ENCODE assay signal across 17 cellular contexts in the genomic region with DNA sequence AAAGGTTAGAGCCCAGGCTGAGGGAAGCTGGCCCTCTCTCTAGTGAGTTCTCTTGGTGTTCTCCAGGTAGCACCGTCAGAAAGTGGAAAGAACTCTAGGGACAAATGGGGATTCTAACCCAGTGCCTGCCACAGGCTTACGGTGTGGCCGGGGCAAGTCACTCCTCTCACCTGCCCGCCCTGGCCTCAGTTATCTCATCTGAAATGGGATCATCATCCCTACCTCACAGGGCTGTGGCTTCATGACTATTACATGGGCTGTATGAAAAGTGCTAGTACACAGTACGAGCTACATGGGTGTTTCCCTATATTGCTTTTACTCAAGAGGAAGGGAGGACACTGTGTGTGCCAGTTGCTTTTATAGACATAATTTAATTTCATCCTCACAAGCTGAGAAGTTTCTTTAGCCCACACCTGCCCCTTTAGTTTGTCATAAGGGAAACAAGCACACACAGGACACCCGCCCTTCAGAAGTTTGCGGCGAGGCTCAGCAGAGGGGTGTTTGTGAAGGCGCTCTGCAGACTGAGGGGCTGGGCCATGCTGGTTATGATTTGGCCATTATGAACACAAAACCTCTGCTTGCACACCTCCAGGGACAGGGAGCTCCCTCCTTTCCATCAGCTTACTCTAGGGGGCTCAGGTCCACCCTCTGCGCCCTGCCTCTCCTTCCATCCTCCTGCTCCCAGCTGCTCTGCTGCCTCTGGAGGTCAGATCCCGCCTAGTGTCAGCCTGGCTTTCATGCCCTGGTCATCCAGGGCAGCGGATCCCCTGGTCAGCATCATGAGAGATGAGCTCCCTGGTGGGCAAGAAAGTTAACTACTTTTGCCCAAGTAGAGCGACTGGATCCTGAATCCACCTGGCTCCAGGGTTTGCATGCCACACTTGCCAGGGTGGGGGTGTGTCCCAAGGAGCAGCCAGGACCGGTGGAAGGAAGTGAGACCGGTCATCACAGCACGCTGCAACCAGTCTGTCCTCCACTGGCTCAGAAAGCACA. TPM values are rescaled to one million over a fixed set of nuclear protein-coding genes. Genes with fewer than 3 reads are reported as not detected.
DNase-seq lines count a peak whose midpoint lies in the region; ATAC-seq lines count a peak whose summit lies in the region.
"Had no signal": no experiment of that assay in that cellular context is flagged by ENCODE, and none has a peak within 500 bp of the region (broad histone marks: within the 10 kb centered on the region; RNA-seq: fewer than 3 reads in every experiment).

No MANE protein-coding gene starts in this region.

- no peak for ATAC-seq in GM18519 (IDR thresholded peaks at IDR 0.05; ENCODE audit: low FRiP score, unreplicated experiment)
- ATAC-seq: activated T-cell treated with anti-CD3 and anti-CD28 coated beads, Interleukin-2, amount 50 U/mL, for 72 hours; body of pancreas had no signal

- peak; percentile 11 for DNase-seq in EH (ENCODE audit: low read depth)
- peak; percentile 21 for DNase-seq in dermis blood vessel endothelial cell
- DNase-seq in middle frontal gyrus (ENCODE audit: extremely low spot score, low spot score) = no peak
- DNase-seq in HAP-1 (ENCODE audit: low spot score in 2 of 2) = no peak
- DNase-seq: activated CD4-positive, CD25-positive, alpha-beta regulatory T cell; activated T-cell treated with anti-CD3 and anti-CD28 coated beads, Interleukin-2, amount 50 U/mL, for 72 hours; erythroblast; hippocampal formation; midbrain; NCI-H1092 treated with DMSO at 0.1 percent for 48 hours; NCI-H526; sigmoid colon had no signal

- H3K27me3 Mint-ChIP-seq in IgD-negative memory B cell = peaks cover 28% of the 10 kb centered on the region

- in situ Hi-C loops in HAP-1 (cut with MboI; ENCODE audit: low sequenced_read_pairs) = no loop called here

- H3K27ac Mint-ChIP-seq in IgD-negative memory B cell = peak overlapping the region in 2 of 3 donors; percentile 14 to 61
- H3K27ac Mint-ChIP-seq: activated T-cell treated with anti-CD3 and anti-CD28 coated beads, Interleukin-2, amount 50 U/mL, for 72 hours had no signal

- peaks cover 6 to 19% (median 10%) of the 10 kb centered on the region in 3 donors for H3K4me1 Mint-ChIP-seq in IgD-negative memory B cell

- H3K4me3 ChIP-seq in neuron (ENCODE audit: low read length) = peak overlapping the region; percentile 44
- no peak overlapping the region for H3K4me3 ChIP-seq in HAP-1
- H3K4me3 ChIP-seq: body of pancreas, sigmoid colon had no signal

- H3K27me3 ChIP-seq in neuron (ENCODE audit: insufficient read depth, low read length) = peaks cover 33% of the 10 kb centered on the region
- peaks cover 30% of the 10 kb centered on the region for H3K27me3 ChIP-seq in HAP-1 (ENCODE audit: low read depth)
- H3K27me3 ChIP-seq: body of pancreas had no signal

- H3K4me1 ChIP-seq in neuron (ENCODE audit: insufficient read depth, low read length) (peaks cover 20% of the 10 kb centered on the region), HAP-1 (no peaks in the 10 kb centered on the region)

- H3K36me3 ChIP-seq in neuron (ENCODE audit: insufficient read depth, low read length) (no peaks in the 10 kb centered on the region), HAP-1 (replicated peaks) (no peaks in the 10 kb centered on the region)
- H3K36me3 ChIP-seq: sigmoid colon, suprapubic skin had no signal

- H3K9me3 ChIP-seq in neuron (ENCODE audit: low read length) = no peaks in the 10 kb centered on the region
- H3K9me3 ChIP-seq in HAP-1 = no peaks in the 10 kb centered on the region
- H3K9me3 ChIP-seq: suprapubic skin had no signal

- peak overlapping the region in 2 of 4 donors; percentile 82 to 94 for H3K4me3 Mint-ChIP-seq in IgD-negative memory B cell

- H3K9me3 Mint-ChIP-seq in IgD-negative memory B cell = peaks cover 0 to 2% (median 0%) of the 10 kb centered on the region in 3 donors

- H2AFZ ChIP-seq in neuron (ENCODE audit: low read depth, low read length) = no peak overlapping the region

- H3K36me3 Mint-ChIP-seq in IgD-negative memory B cell = peaks cover 1% of the 10 kb centered on the region

RNA-seq across cellular contexts. Expression of gene KLHL35, which starts 1.2 kb away (rescaled TPM):
- polyA plus RNA-seq in IgD-negative memory B cell = 0.48 TPM
- total RNA-seq in dermis blood vessel endothelial cell = 0.85 and 1.5 TPM in 2 replicates

RNA-seq across cellular contexts. Expression of gene RPS3, which starts 32.5 kb away (rescaled TPM):
- 4,911 TPM for polyA plus RNA-seq in IgD-negative memory B cell
- 2,018 and 2,797 TPM in 2 replicates for total RNA-seq in dermis blood vessel endothelial cell

Comparison
In these comparisons a context has a peak if more than half of its experiments do, and no peak if none do; other contexts are left out.
1. DNase-seq: peak in EH (single experiment) and dermis blood vessel endothelial cell (single experiment); none in middle frontal gyrus (single experiment) and HAP-1 (0 of 2).